1 cellular context compared by ENCODE assay signal in the genomic region with DNA sequence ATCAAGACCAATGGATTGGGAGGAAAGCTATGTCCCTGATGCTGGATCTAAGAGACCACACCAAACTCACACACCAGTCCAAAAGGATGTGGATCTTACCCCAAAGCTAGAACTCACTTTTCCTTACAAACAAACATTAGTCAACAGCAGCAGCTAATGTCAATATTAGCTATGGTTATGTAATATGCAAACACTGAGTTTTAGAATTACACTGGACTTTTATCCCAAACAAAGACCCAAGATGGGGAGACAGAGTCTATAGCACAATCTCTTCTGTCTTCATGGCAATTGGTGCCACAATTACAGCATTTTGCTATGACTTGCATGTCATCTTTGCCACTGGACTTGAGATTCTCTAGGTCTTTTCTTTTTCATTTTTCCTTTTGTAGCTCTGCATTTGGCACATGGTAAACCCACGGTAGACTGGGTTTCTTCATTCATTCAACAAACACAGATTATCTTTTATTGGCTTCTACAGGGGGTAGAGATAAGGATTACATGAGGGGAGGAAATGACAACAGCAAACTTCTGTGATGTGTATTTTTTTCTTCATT.
A peak's percentile ranks its signal among the peaks of the same experiment; 100 is the strongest.
TF ChIP-seq lines count a peak whose summit lies in the region.

No MANE protein-coding gene starts in this region.

TF ChIP-seq in liver, 16 proteins besides CTCF, POLR2A, EP300 and RAD21 (continued from another document):
- TF ChIP-seq GABPA (IDR thresholded peaks at IDR 0.05 in 1 of 2, conservative IDR thresholded peaks at IDR 0.05 in 1 of 2), result peak in 1 of 2 donors; percentile 55
- TF ChIP-seq TAF1 (conservative IDR thresholded peaks at IDR 0.05), result no peak
